ENCODE assay signal across 17 cellular contexts in genomic region chr1:224509881-224510280, GRCh38.
DNase-seq lines count a peak whose midpoint lies in the region; ATAC-seq and TF ChIP-seq lines count a peak whose summit lies in the region.
"Had no signal": no experiment of that assay in that cellular context is flagged by ENCODE, and none has a peak within 500 bp of the region (broad histone marks: within the 10 kb centered on the region; RNA-seq: fewer than 3 reads in every experiment).

No MANE protein-coding gene starts in this region.

- no peak overlapping the region for H3K27ac Mint-ChIP-seq in mesothelial cell of epicardium
- H3K27ac Mint-ChIP-seq: activated T-cell treated with anti-CD3 and anti-CD28 coated beads, Interleukin-2, amount 50 U/mL, for 24 hours had no signal

- no peaks in the 10 kb centered on the region for H3K27me3 Mint-ChIP-seq in mesothelial cell of epicardium (ENCODE audit: low read depth)
- H3K27me3 Mint-ChIP-seq: activated CD4-positive, alpha-beta memory T cell treated with anti-CD3 and anti-CD28 coated beads, Interleukin-2, amount 10 ng/mL, durations not matched to agents 7 days and 5 days; activated T-cell treated with anti-CD3 and anti-CD28 coated beads, Interleukin-2, amount 50 U/mL, for 24 hours had no signal

- no peaks in the 10 kb centered on the region for H3K9me3 Mint-ChIP-seq in mesothelial cell of epicardium
- H3K9me3 Mint-ChIP-seq: activated CD4-positive, alpha-beta memory T cell treated with anti-CD3 and anti-CD28 coated beads, Interleukin-2, amount 10 ng/mL, durations not matched to agents 7 days and 5 days; activated T-cell treated with anti-CD3 and anti-CD28 coated beads, Interleukin-2, amount 50 U/mL, for 24 hours had no signal

- H3K4me1 ChIP-seq in DND-41 (ENCODE audit: insufficient read depth, low read length) (peaks cover 43% of the 10 kb centered on the region), mucosa of rectum (ENCODE audit: control insufficient read depth in 2 of 2, insufficient read depth in 2 of 2, low read length in 2 of 2) (peaks cover 28 to 52% of the 10 kb centered on the region in 2 donors)
- H3K4me1 ChIP-seq: Peyer's patch had no signal

- TF ChIP-seq CTCF in DND-41 (IDR thresholded peaks at IDR 0.05; ENCODE audit: borderline replicate concordance, extremely low read depth, low read length, poor library complexity, severe bottlenecking) (no peak), mesothelial cell of epicardium (IDR thresholded peaks at IDR 0.05; ENCODE audit: unreplicated experiment) (no peak), RWPE1 (conservative IDR thresholded peaks at IDR 0.05; ENCODE audit: low read depth) (no peak)

- H3K9ac ChIP-seq in DND-41 (ENCODE audit: low read depth, low read length): no peak overlapping the region
- no peak overlapping the region for H3K9ac ChIP-seq in mucosa of rectum (ENCODE audit: low read depth in 1 of 2, low read length in 2 of 2)

- peak overlapping the region; percentile 53 for H3K27ac ChIP-seq in DND-41 (ENCODE audit: low read length)
- H3K27ac ChIP-seq in mucosa of rectum (ENCODE audit: low read depth in 2 of 2, low read length in 2 of 2): peak overlapping the region; percentile 7 to 19
- no peak overlapping the region for H3K27ac ChIP-seq in RWPE1
- H3K27ac ChIP-seq: Peyer's patch had no signal

- no peak overlapping the region for H3K4me3 Mint-ChIP-seq in mesothelial cell of epicardium
- H3K4me3 Mint-ChIP-seq: activated CD4-positive, alpha-beta memory T cell treated with anti-CD3 and anti-CD28 coated beads, Interleukin-2, amount 10 ng/mL, durations not matched to agents 7 days and 5 days; activated T-cell treated with anti-CD3 and anti-CD28 coated beads, Interleukin-2, amount 50 U/mL, for 24 hours had no signal

- H3K36me3 Mint-ChIP-seq in mesothelial cell of epicardium: no peaks in the 10 kb centered on the region

- H3K4me2 ChIP-seq in DND-41 (ENCODE audit: insufficient read depth, low read length): no peak overlapping the region

- no peak overlapping the region for H2AFZ ChIP-seq in DND-41 (ENCODE audit: low read depth, low read length)

- H3K4me1 Mint-ChIP-seq in mesothelial cell of epicardium: peaks cover 31% of the 10 kb centered on the region

- DNase-seq in DND-41 (no peak), MV-4-11 (lab: John Stamatoyannopoulos, UW) (peak; percentile 45), erythroblast (lab: John Stamatoyannopoulos, UW) (peak; percentile 23 to 26), SK-N-DZ (ENCODE audit: low spot score) (no peak), mesothelial cell of epicardium (ENCODE audit: low spot score in 2 of 2, unreplicated experiment in 2 of 2) (no peak), putamen (ENCODE audit: low spot score) (no peak), RWPE1 (ENCODE audit: low spot score) (no peak)
- DNase-seq: activated CD4-positive, alpha-beta memory T cell treated with anti-CD3 and anti-CD28 coated beads, Interleukin-2, amount 10 ng/mL, durations not matched to agents 7 days and 5 days; activated T-cell treated with anti-CD3 and anti-CD28 coated beads, Interleukin-2, amount 50 U/mL, for 24 hours; head of caudate nucleus; midbrain; NCI-H748 treated with DMSO at 0.1 percent for 48 hours; Peyer's patch had no signal

- H3K27me3 ChIP-seq in DND-41 (ENCODE audit: insufficient read depth, low read length, poor library complexity): no peaks in the 10 kb centered on the region
- H3K27me3 ChIP-seq in mucosa of rectum (ENCODE audit: control insufficient read depth in 2 of 2, insufficient read depth in 2 of 2, low read length in 2 of 2): no peaks in the 10 kb centered on the region
- H3K27me3 ChIP-seq: breast epithelium, Peyer's patch had no signal

- no peak for ATAC-seq in DND-41 (ENCODE audit: insufficient read depth, low read depth)
- ATAC-seq: GM12878, right cardiac atrium had no signal

- TF ChIP-seq POLR2A in erythroblast (IDR thresholded peaks at IDR 0.05; ENCODE audit: low read length): no peak

- POLR2A ChIA-PET in RWPE1 (lab: Yijun Ruan, JAX; ENCODE audit: low non-redundant PET): interaction anchor here (0.6 kb wide), 1 partner anchor 1086 kb away, joined by 3 read pairs; no protein-coding TSS in a partner anchor

- H4K20me1 ChIP-seq in DND-41 (ENCODE audit: insufficient read depth, low read length): no peaks in the 10 kb centered on the region

- H3K79me2 ChIP-seq in DND-41 (ENCODE audit: insufficient read depth, low read length): no peaks in the 10 kb centered on the region

- H3K36me3 ChIP-seq in DND-41 (ENCODE audit: insufficient read depth, low read length) (no peaks in the 10 kb centered on the region), mucosa of rectum (ENCODE audit: control insufficient read depth in 2 of 2, insufficient read depth in 2 of 2, low read length in 2 of 2) (no peaks in the 10 kb centered on the region)
- H3K36me3 ChIP-seq: breast epithelium, Peyer's patch had no signal

- CTCF ChIA-PET in RWPE1 (lab: Yijun Ruan, JAX): interaction anchor here (0.6 kb wide), 1 partner anchor 143 kb away, joined by 3 read pairs; no protein-coding TSS in a partner anchor

- H3K9me3 ChIP-seq in DND-41 (ENCODE audit: insufficient read depth, low read length, severe bottlenecking) (no peaks in the 10 kb centered on the region), mucosa of rectum (ENCODE audit: control insufficient read depth in 2 of 2, low read length in 2 of 2) (no peaks in the 10 kb centered on the region)
- H3K9me3 ChIP-seq: breast epithelium, Peyer's patch had no signal

- H3K4me3 ChIP-seq in DND-41 (ENCODE audit: low read depth in 1 of 2, low read length in 2 of 2): no peak overlapping the region
- H3K4me3 ChIP-seq in mucosa of rectum (ENCODE audit: low read length in 2 of 2): no peak overlapping the region
- H3K4me3 ChIP-seq: breast epithelium, GM12878, Peyer's patch had no signal

Comparison
In these comparisons a context has a peak if more than half of its experiments do, and no peak if none do; other contexts are left out.
1. DNase-seq: peak in MV-4-11 (single experiment) and erythroblast (2 of 2); none in DND-41 (single experiment), SK-N-DZ (single experiment), mesothelial cell of epicardium (0 of 2), putamen (single experiment) and RWPE1 (single experiment).